In the genomic region with DNA sequence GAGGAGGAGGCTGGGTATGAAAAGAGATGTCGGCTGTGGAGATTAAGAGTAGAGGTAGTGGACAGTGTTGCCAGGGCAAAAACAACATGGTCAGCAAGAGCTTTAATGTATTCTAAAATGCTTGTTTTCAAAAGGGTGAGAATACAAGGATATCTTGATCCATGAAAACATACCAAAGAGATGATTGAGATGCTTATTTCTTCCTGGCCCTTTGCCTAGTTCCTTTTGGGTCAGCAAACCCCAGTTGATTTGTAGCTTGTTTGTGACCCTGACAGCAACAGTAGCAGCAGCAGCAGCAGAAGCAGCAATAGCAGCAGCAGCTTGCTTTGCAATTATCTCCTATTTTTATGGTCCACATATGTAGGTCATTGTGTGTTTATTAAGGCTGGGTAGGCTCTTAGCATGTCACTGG, we compare ENCODE assay signal across 16 cellular contexts.
DNase-seq lines count a peak whose midpoint lies in the region; ATAC-seq and TF ChIP-seq lines count a peak whose summit lies in the region.
"Had no signal": no experiment of that assay in that cellular context is flagged by ENCODE, and none has a peak within 500 bp of the region (broad histone marks: within the 10 kb centered on the region; RNA-seq: fewer than 3 reads in every experiment).

No MANE protein-coding gene starts in this region.

- POLR2A ChIA-PET in MCF 10A (lab: Yijun Ruan, JAX): no interaction called here

- no peak for TF ChIP-seq POLR2A in breast epithelium (IDR thresholded peaks at IDR 0.05)

- peaks cover 7% of the 10 kb centered on the region for H3K36me3 Mint-ChIP-seq in MCF 10A (ENCODE audit: insufficient read depth, unreplicated experiment)
- peaks cover 14% of the 10 kb centered on the region for H3K36me3 Mint-ChIP-seq in chondrocyte (ENCODE audit: low read depth)

- intact Hi-C loops in MCF 10A (cut with micrococcal nuclease): no loop called here
- intact Hi-C loops in breast epithelium (cut with DNase I; ENCODE audit: low total_unique reads): no loop called here
- intact Hi-C loops in left colon (cut with DNase I, micrococcal nuclease): no loop called here

- H3K4me3 Mint-ChIP-seq in MCF 10A (ENCODE audit: unreplicated experiment) (no peak overlapping the region), chondrocyte (ENCODE audit: unreplicated experiment) (no peak overlapping the region)
- H3K4me3 Mint-ChIP-seq: activated naive CD8-positive, alpha-beta T cell treated with anti-CD3 and anti-CD28 coated beads, Interleukin-2, amount 10 ng/mL, durations not matched to agents 7 days and 5 days had no signal

- H3K27ac Mint-ChIP-seq in MCF 10A (ENCODE audit: low read depth, unreplicated experiment) (no peak overlapping the region), chondrocyte (ENCODE audit: unreplicated experiment) (peak overlapping the region; percentile 35)
- H3K27ac Mint-ChIP-seq: activated naive CD8-positive, alpha-beta T cell treated with anti-CD3 and anti-CD28 coated beads, Interleukin-2, amount 10 ng/mL, durations not matched to agents 7 days and 5 days had no signal

- H3K27me3 Mint-ChIP-seq in MCF 10A (ENCODE audit: insufficient read depth, unreplicated experiment): no peaks in the 10 kb centered on the region
- H3K27me3 Mint-ChIP-seq in chondrocyte (ENCODE audit: low read depth): no peaks in the 10 kb centered on the region
- H3K27me3 Mint-ChIP-seq: activated naive CD8-positive, alpha-beta T cell treated with anti-CD3 and anti-CD28 coated beads, Interleukin-2, amount 10 ng/mL, durations not matched to agents 7 days and 5 days had no signal

- ATAC-seq in left colon: peak; percentile 34
- ATAC-seq in HG03095 (IDR thresholded peaks at IDR 0.05; ENCODE audit: unreplicated experiment): no peak
- ATAC-seq: A549, upper lobe of right lung had no signal

- peaks cover 9% of the 10 kb centered on the region for H3K4me1 Mint-ChIP-seq in MCF 10A (ENCODE audit: insufficient read depth, unreplicated experiment)
- peaks cover 48% of the 10 kb centered on the region for H3K4me1 Mint-ChIP-seq in chondrocyte (ENCODE audit: low read depth)

- H3K36me3 ChIP-seq in breast epithelium (peaks cover 2% of the 10 kb centered on the region), subcutaneous abdominal adipose tissue (ENCODE audit: control insufficient read depth in 5 of 5, insufficient read depth in 5 of 5, low read length in 5 of 5) (peaks cover 0 to 6% (median 3%) of the 10 kb centered on the region in 5 donors)

- peaks cover 0 to 6% of the 10 kb centered on the region in 2 donors for H3K4me1 ChIP-seq in breast epithelium
- peaks cover 0 to 9% (median 7%) of the 10 kb centered on the region in 5 donors for H3K4me1 ChIP-seq in subcutaneous abdominal adipose tissue (ENCODE audit: control insufficient read depth in 5 of 5, insufficient read depth in 5 of 5, low read length in 5 of 5)
- H3K4me1 ChIP-seq: upper lobe of right lung had no signal

- no peaks in the 10 kb centered on the region for H3K27me3 ChIP-seq in breast epithelium
- no peaks in the 10 kb centered on the region for H3K27me3 ChIP-seq in subcutaneous abdominal adipose tissue (ENCODE audit: control insufficient read depth in 5 of 5, insufficient read depth in 4 of 5, low read length in 5 of 5)
- H3K27me3 ChIP-seq: upper lobe of right lung had no signal

- H3K27ac ChIP-seq in breast epithelium (no peak overlapping the region), subcutaneous abdominal adipose tissue (ENCODE audit: low read depth, low read length) (peak overlapping the region; percentile 18)
- H3K27ac ChIP-seq: A549, upper lobe of right lung had no signal

- DNase-seq in MCF 10A (ENCODE audit: unreplicated experiment) (peak; percentile 31), breast epithelium (ENCODE audit: low spot score in 2 of 2) (no peak), chondrocyte (ENCODE audit: low spot score) (no peak), left colon (no peak), GM20000 (ENCODE audit: low spot score) (no peak), NCI-H1694 treated with DMSO at 0.1 percent for 48 hours (lab: John Stamatoyannopoulos, UW) (no peak)
- DNase-seq: activated naive CD8-positive, alpha-beta T cell treated with anti-CD3 and anti-CD28 coated beads, Interleukin-2, amount 10 ng/mL, durations not matched to agents 7 days and 5 days; effector CD8-positive, alpha-beta T cell; H7; NCI-H1417 treated with DMSO at 0.1 percent for 48 hours; NCI-H526; small intestine; upper lobe of right lung had no signal

- TF ChIP-seq CTCF in MCF 10A (IDR thresholded peaks at IDR 0.05; ENCODE audit: unreplicated experiment) (no peak), breast epithelium (IDR thresholded peaks at IDR 0.05) (no peak), chondrocyte (IDR thresholded peaks at IDR 0.05) (no peak), GM20000 (IDR thresholded peaks at IDR 0.05; ENCODE audit: extremely low read depth, missing control alignments) (no peak)

- BruUV-seq in MCF 10A (replicated peaks; lab: Mats Ljungman, UMichigan): no TSS peak

- H3K4me3 ChIP-seq in breast epithelium: no peak overlapping the region
- H3K4me3 ChIP-seq in subcutaneous abdominal adipose tissue (ENCODE audit: low read depth in 1 of 5, low read length in 5 of 5): no peak overlapping the region
- H3K4me3 ChIP-seq: A549, upper lobe of right lung had no signal

- no peak overlapping the region for H3K9ac ChIP-seq in subcutaneous abdominal adipose tissue (ENCODE audit: low read length in 5 of 5)

- H3K9me3 Mint-ChIP-seq in MCF 10A (ENCODE audit: unreplicated experiment) (no peaks in the 10 kb centered on the region), chondrocyte (ENCODE audit: low read depth) (no peaks in the 10 kb centered on the region)

- no peaks in the 10 kb centered on the region for H3K9me3 ChIP-seq in breast epithelium
- no peaks in the 10 kb centered on the region for H3K9me3 ChIP-seq in subcutaneous abdominal adipose tissue (ENCODE audit: control insufficient read depth in 5 of 5, low read length in 5 of 5)
- H3K9me3 ChIP-seq: A549, upper lobe of right lung had no signal

- CTCF ChIA-PET in MCF 10A (lab: Yijun Ruan, JAX): no interaction called here
